Comparison of ENCODE assay signal across 11 cellular contexts in the genomic region with DNA sequence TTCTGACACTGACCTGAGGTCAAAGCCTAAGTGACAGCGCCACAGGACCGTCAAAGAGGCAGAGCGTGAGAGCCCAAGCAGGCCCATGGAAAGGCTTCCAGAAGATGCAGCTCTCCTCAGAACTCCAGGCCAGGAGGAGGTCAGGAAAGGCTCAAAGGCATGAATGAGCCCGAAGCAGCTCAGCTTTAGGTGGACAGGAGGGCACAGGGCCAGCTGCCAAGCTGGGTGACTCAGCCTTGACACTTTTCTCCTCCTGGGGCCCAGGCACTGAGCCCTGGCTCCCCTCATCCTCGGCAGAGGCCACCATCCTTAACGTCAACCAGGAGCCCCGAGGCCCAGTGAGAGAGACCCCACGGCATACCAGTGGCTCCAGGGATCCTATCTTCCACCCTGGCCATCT.
DNase-seq lines count a peak whose midpoint lies in the region; ATAC-seq and TF ChIP-seq lines count a peak whose summit lies in the region.
"Had no signal": no experiment of that assay in that cellular context is flagged by ENCODE, and none has a peak within 500 bp of the region (broad histone marks: within the 10 kb centered on the region; RNA-seq: fewer than 3 reads in every experiment).

No MANE protein-coding gene starts in this region.

- TF ChIP-seq CTCF in fibroblast of mammary gland (conservative IDR thresholded peaks at IDR 0.05; ENCODE audit: control insufficient read depth, insufficient read depth, low read depth, low read length) (no peak), psoas muscle (IDR thresholded peaks at IDR 0.05) (no peak), CD14-positive monocyte (IDR thresholded peaks at IDR 0.05) (no peak)

- H3K27me3 Mint-ChIP-seq in CD14-positive monocyte (ENCODE audit: low read depth in 3 of 3), result peaks cover 6 to 13% (median 7%) of the 10 kb centered on the region in 3 donors

- H3K4me3 ChIP-seq in fibroblast of mammary gland (ENCODE audit: control insufficient read depth, low read depth, low read length) (no peak overlapping the region), psoas muscle (no peak overlapping the region)

- WGBS in psoas muscle, 3 donors, result 47 to 57% (median 48%) methylated on average over 8 of the region's 8 CpGs

- peak overlapping the region; percentile 14 for H3K27ac ChIP-seq in psoas muscle

- intact Hi-C loops in psoas muscle (cut with DNase I) (no loop called here), CD14-positive monocyte (cut with micrococcal nuclease) (no loop called here)

- H3K9me3 Mint-ChIP-seq in CD14-positive monocyte, result no peaks in the 10 kb centered on the region
- H3K9me3 Mint-ChIP-seq: activated T-cell treated with anti-CD3 and anti-CD28 coated beads, Interleukin-2, amount 50 U/mL, for 72 hours had no signal

- H3K4me1 Mint-ChIP-seq in CD14-positive monocyte, result no peaks in the 10 kb centered on the region

- no peaks in the 10 kb centered on the region for H3K36me3 ChIP-seq in psoas muscle (ENCODE audit: insufficient read depth in 1 of 2, low read depth in 1 of 2)

- no peaks in the 10 kb centered on the region for H3K9me3 ChIP-seq in psoas muscle

- peak; percentile 65 to 88 (median 72) for ATAC-seq in psoas muscle
- no peak for ATAC-seq in HG03565 (IDR thresholded peaks at IDR 0.05; ENCODE audit: unreplicated experiment)
- no peak for ATAC-seq in GM18498 (IDR thresholded peaks at IDR 0.05; ENCODE audit: unreplicated experiment)
- ATAC-seq: activated T-cell treated with anti-CD3 and anti-CD28 coated beads, Interleukin-2, amount 50 U/mL, for 72 hours had no signal

- no peaks in the 10 kb centered on the region for H3K4me1 ChIP-seq in psoas muscle

- H3K36me3 Mint-ChIP-seq in CD14-positive monocyte, result no peaks in the 10 kb centered on the region

- H3K27me3 ChIP-seq in psoas muscle (ENCODE audit: insufficient read depth in 3 of 3, low read length in 2 of 3), result no peaks in the 10 kb centered on the region

- no peak overlapping the region for H3K4me3 Mint-ChIP-seq in CD14-positive monocyte
- H3K4me3 Mint-ChIP-seq: activated T-cell treated with anti-CD3 and anti-CD28 coated beads, Interleukin-2, amount 50 U/mL, for 72 hours had no signal

- peak; percentile 55 for DNase-seq in ELR (ENCODE audit: low read depth)
- peak; percentile 69 for DNase-seq in RPMI7951 (ENCODE audit: low read depth)
- DNase-seq in fibroblast of mammary gland (ENCODE audit: low read depth), result peak; percentile 21
- peak in 1 of 2 donors; percentile 51 for DNase-seq in psoas muscle
- no peak for DNase-seq in CD14-positive monocyte (ENCODE audit: low spot score)
- no peak for DNase-seq in stimulated activated CD8-positive, alpha-beta memory T cell treated with anti-CD3 and anti-CD28 coated beads, Interleukin-4, amount 100 ng/mL, for 48 hours
- DNase-seq: activated T-cell treated with anti-CD3 and anti-CD28 coated beads, Interleukin-2, amount 50 U/mL, for 72 hours; COR-L47; NCI-H1105 had no signal

- H3K27ac Mint-ChIP-seq in CD14-positive monocyte, result no peak overlapping the region
- H3K27ac Mint-ChIP-seq: activated T-cell treated with anti-CD3 and anti-CD28 coated beads, Interleukin-2, amount 50 U/mL, for 72 hours had no signal

Comparison
In these comparisons a context has a peak if more than half of its experiments do, and no peak if none do; other contexts are left out.
1. DNase-seq: peak in ELR (single experiment), RPMI7951 (single experiment) and fibroblast of mammary gland (single experiment); none in CD14-positive monocyte (single experiment) and stimulated activated CD8-positive, alpha-beta memory T cell treated with anti-CD3 and anti-CD28 coated beads, Interleukin-4, amount 100 ng/mL, for 48 hours (single experiment).
2. ATAC-seq: peak in psoas muscle (4 of 4); none in HG03565 (single experiment) and GM18498 (single experiment).